25 cellular contexts compared by ENCODE assay signal in genomic region chr20:63023071-63023835, GRCh38. TPM values are rescaled to one million over a fixed set of nuclear protein-coding genes. Genes with fewer than 3 reads are reported as not detected.
DNase-seq lines count a peak whose midpoint lies in the region; ATAC-seq, FAIRE-seq and TF ChIP-seq lines count a peak whose summit lies in the region.
"Had no signal": no experiment of that assay in that cellular context is flagged by ENCODE, and none has a peak within 500 bp of the region (broad histone marks: within the 10 kb centered on the region; RNA-seq: fewer than 3 reads in every experiment).

No MANE protein-coding gene starts in this region.

- 38% methylated on average over 7 of the region's 28 CpGs; no CpG with 5 or more reads in 1 of the 2 experiments for WGBS in IMR-90 (ENCODE audit: extremely low coverage in 2 of 2, insufficient read length in 1 of 2), 2 experiments
- WGBS in small intestine, 3 donors = 63 to 74% (median 66%) methylated on average over 28 of the region's 28 CpGs

- no peaks in the 10 kb centered on the region for H3K9me1 ChIP-seq in IMR-90 (ENCODE audit: insufficient read depth, low read length)

- H3K18ac ChIP-seq in IMR-90 (ENCODE audit: low read depth, low read length) = no peak overlapping the region

- H2BK15ac ChIP-seq in IMR-90 (ENCODE audit: low read depth, low read length) = no peak overlapping the region

- H3K27ac Mint-ChIP-seq in activated CD4-positive, alpha-beta T cell treated with anti-CD3 and anti-CD28 coated beads for 36 hours = no peak overlapping the region
- H3K27ac Mint-ChIP-seq: HFFc6 had no signal

- CTCF ChIA-PET in activated CD4-positive, alpha-beta T cell treated with anti-CD3 and anti-CD28 coated beads for 36 hours (lab: Charles Lee) = no interaction called here
- CTCF ChIA-PET in IMR-90 (lab: Yijun Ruan, JAX) = no interaction called here

- BruUV-seq in IMR-90 (replicated peaks; lab: Mats Ljungman, UMichigan) = no TSS peak

- no peak for FAIRE-seq in small intestine (lab: Jason Lieb, UNC)
- FAIRE-seq: GM12891, GM18507 had no signal

- H2AK5ac ChIP-seq in IMR-90 (ENCODE audit: low read depth, low read length) = no peak overlapping the region

- H3K4me3 Mint-ChIP-seq in activated CD4-positive, alpha-beta T cell treated with anti-CD3 and anti-CD28 coated beads for 36 hours = no peak overlapping the region
- H3K4me3 Mint-ChIP-seq: HFFc6 had no signal

- H3K36me3 Mint-ChIP-seq in activated CD4-positive, alpha-beta T cell treated with anti-CD3 and anti-CD28 coated beads for 36 hours (ENCODE audit: low read depth) = no peaks in the 10 kb centered on the region

- no peak overlapping the region for H3K4me2 ChIP-seq in IMR-90 (ENCODE audit: low read depth, low read length)
- H3K4me2 ChIP-seq: KMS-11 had no signal

- no peak for TF ChIP-seq RAD21 in IMR-90 (IDR thresholded peaks at IDR 0.05; ENCODE audit: low read length)

- H3K9me3 ChIP-seq in IMR-90 (ENCODE audit: control insufficient read depth, insufficient read depth, low read length) (peaks cover 6% of the 10 kb centered on the region), lower lobe of right lung (no peaks in the 10 kb centered on the region), small intestine (ENCODE audit: control insufficient read depth, low read depth) (no peaks in the 10 kb centered on the region)

- H3K4ac ChIP-seq in IMR-90 (ENCODE audit: low read depth, low read length) = no peak overlapping the region

- no peak overlapping the region for H4K5ac ChIP-seq in IMR-90 (ENCODE audit: low read depth, low read length)

- no peak overlapping the region for H3K14ac ChIP-seq in IMR-90 (replicated peaks; ENCODE audit: low read depth, low read length)

- no peak overlapping the region for H3K9ac ChIP-seq in IMR-90 (ENCODE audit: low read depth, low read length)
- H3K9ac ChIP-seq: KMS-11 had no signal

- DNase-seq in activated CD4-positive, alpha-beta T cell treated with anti-CD3 and anti-CD28 coated beads for 36 hours = peak; percentile 3
- DNase-seq in activated CD4-positive, alpha-beta T cell treated with anti-CD3 and anti-CD28 coated beads for 4 hours = no peak
- DNase-seq in 8988T (peak; percentile 27), IMR-90 (no peak), lower lobe of right lung (peak; percentile 41), NCI-H526 treated with DMSO at 0.1 percent for 48 hours (lab: John Stamatoyannopoulos, UW) (no peak), small intestine (no peak), DMS153 (lab: John Stamatoyannopoulos, UW) (no peak)
- DNase-seq: GF-D8, GOT3, HFFc6, NCI-H1048, NCI-H1436 treated with DMSO at 0.1 percent for 48 hours, NCI-H2029 treated with DMSO at 0.1 percent for 48 hours, NCI-H2171 treated with DMSO at 0.1 percent for 48 hours, NCI-H446 treated with DMSO at 0.1 percent for 48 hours, NCI-H748 treated with DMSO at 0.1 percent for 48 hours, RPMI8226 had no signal

- peaks cover 6% of the 10 kb centered on the region for H3K4me1 Mint-ChIP-seq in activated CD4-positive, alpha-beta T cell treated with anti-CD3 and anti-CD28 coated beads for 36 hours

- H4K8ac ChIP-seq in IMR-90 (ENCODE audit: low read depth in 2 of 2, low read length in 2 of 2) = no peak overlapping the region

- no peak overlapping the region for H3K23ac ChIP-seq in IMR-90 (ENCODE audit: low read depth, low read length)

- no peak overlapping the region for H2AK9ac ChIP-seq in IMR-90 (replicated peaks; ENCODE audit: low read depth, low read length, poor library complexity)

- H3K9me3 Mint-ChIP-seq in activated CD4-positive, alpha-beta T cell treated with anti-CD3 and anti-CD28 coated beads for 36 hours (ENCODE audit: low read depth) = no peaks in the 10 kb centered on the region

- H4K20me1 ChIP-seq in IMR-90 (ENCODE audit: insufficient read depth, low read length) = no peaks in the 10 kb centered on the region; the same call in 1 of the 2 replicates

- H2BK5ac ChIP-seq in IMR-90 (ENCODE audit: low read depth, low read length, poor library complexity, severe bottlenecking) = no peak overlapping the region

- ATAC-seq in activated CD4-positive, alpha-beta T cell treated with anti-CD3 and anti-CD28 coated beads for 36 hours = no peak
- ATAC-seq in IMR-90 (ENCODE audit: low read depth) (no peak), lower lobe of right lung (no peak)

- H3K56ac ChIP-seq in IMR-90 (ENCODE audit: extremely low read depth, insufficient read depth, low read length) = no peak overlapping the region

- no peaks in the 10 kb centered on the region for H3K4me1 ChIP-seq in IMR-90 (ENCODE audit: control insufficient read depth, insufficient read depth, low read length)
- peaks cover 8% of the 10 kb centered on the region for H3K4me1 ChIP-seq in lower lobe of right lung
- H3K4me1 ChIP-seq in small intestine (ENCODE audit: control insufficient read depth in 2 of 2, insufficient read depth in 1 of 2, low read depth in 1 of 2, low read length in 1 of 2) = no peaks in the 10 kb centered on the region

- no peak overlapping the region for H4K91ac ChIP-seq in IMR-90 (ENCODE audit: insufficient read depth, low read depth, low read length)

- no peaks in the 10 kb centered on the region for H3K79me1 ChIP-seq in IMR-90 (ENCODE audit: low read depth in 1 of 2, low read length in 2 of 2)

- peaks cover 16% of the 10 kb centered on the region for H3K27me3 Mint-ChIP-seq in activated CD4-positive, alpha-beta T cell treated with anti-CD3 and anti-CD28 coated beads for 36 hours

- no peak overlapping the region for H3K27ac ChIP-seq in IMR-90 (ENCODE audit: insufficient read depth, low read length)
- no peak overlapping the region for H3K27ac ChIP-seq in lower lobe of right lung
- no peak overlapping the region for H3K27ac ChIP-seq in small intestine (ENCODE audit: low read depth in 1 of 2, low read length in 1 of 2)
- H3K27ac ChIP-seq: 22Rv1, KMS-11 had no signal

- in situ Hi-C loops in IMR-90 (cut with MboI; ENCODE audit: low sequenced_read_pairs) = loop anchor here (25.0 kb wide), 1 partner anchor 336 kb away; no protein-coding TSS in a partner anchor

- POLR2A ChIA-PET in activated CD4-positive, alpha-beta T cell treated with anti-CD3 and anti-CD28 coated beads for 36 hours (lab: Charles Lee) = no interaction called here
- POLR2A ChIA-PET in IMR-90 (lab: Charles Lee; ENCODE audit: unreplicated experiment) = no interaction called here

- peak overlapping the region; percentile 21 for H2AFZ ChIP-seq in IMR-90 (replicated peaks; ENCODE audit: low read length, poor library complexity)

- H3K36me3 ChIP-seq in IMR-90 (ENCODE audit: control insufficient read depth, insufficient read depth, low read length) (no peaks in the 10 kb centered on the region), lower lobe of right lung (no peaks in the 10 kb centered on the region), small intestine (ENCODE audit: control insufficient read depth in 2 of 2, insufficient read depth in 2 of 2, low read length in 2 of 2) (no peaks in the 10 kb centered on the region)

- H2BK20ac ChIP-seq in IMR-90 (ENCODE audit: low read depth, low read length) = no peak overlapping the region

- no peak overlapping the region for H2BK120ac ChIP-seq in IMR-90 (ENCODE audit: low read depth, low read length)

- intact Hi-C loops in activated CD4-positive, alpha-beta T cell treated with anti-CD3 and anti-CD28 coated beads for 36 hours (cut with DNase I, micrococcal nuclease) = no loop called here
- intact Hi-C loops in IMR-90 (cut with micrococcal nuclease) = no loop called here
- intact Hi-C loops in lower lobe of right lung (cut with DNase I) = no loop called here

- H3K27me3 ChIP-seq in IMR-90 (ENCODE audit: control insufficient read depth, insufficient read depth, low read length) (peaks cover 83% of the 10 kb centered on the region), lower lobe of right lung (ENCODE audit: low read depth) (peaks cover 85% of the 10 kb centered on the region), small intestine (ENCODE audit: control insufficient read depth in 2 of 2, insufficient read depth in 2 of 2, low read length in 2 of 2) (peaks cover 0 to 36% of the 10 kb centered on the region in 2 donors)

- dilution Hi-C loops in IMR-90 (cut with HindIII; ENCODE audit: low sequenced_read_pairs, unreplicated experiment) = no loop called here

- H3K4me3 ChIP-seq in IMR-90 (ENCODE audit: insufficient read depth, low read depth, low read length) = no peak overlapping the region
- no peak overlapping the region for H3K4me3 ChIP-seq in lower lobe of right lung
- H3K4me3 ChIP-seq in small intestine (ENCODE audit: low read depth in 1 of 2, low read length in 2 of 2) = no peak overlapping the region

- no peak for TF ChIP-seq POLR2A in IMR-90 (IDR thresholded peaks at IDR 0.05; ENCODE audit: low read depth, low read length)

- TF ChIP-seq CTCF in IMR-90 (conservative IDR thresholded peaks at IDR 0.05; ENCODE audit: low read depth, low read length) = no peak
- TF ChIP-seq CTCF in lower lobe of right lung (IDR thresholded peaks at IDR 0.05) = no peak

TF ChIP-seq in IMR-90, 13 proteins besides CTCF, POLR2A, EP300 and RAD21 (continues in another document):
- TF ChIP-seq NFE2L2 (IDR thresholded peaks at IDR 0.05; ENCODE audit: low read depth, low read length) = no peak
- TF ChIP-seq USF2 (IDR thresholded peaks at IDR 0.05; ENCODE audit: low read depth, low read length) = no peak
- TF ChIP-seq ELK1 (IDR thresholded peaks at IDR 0.05; ENCODE audit: borderline replicate concordance, low read depth, low read length) = no peak
- no peak for TF ChIP-seq CHD1 (IDR thresholded peaks at IDR 0.05; ENCODE audit: low read depth, low read length)
- TF ChIP-seq MAFK (IDR thresholded peaks at IDR 0.05; ENCODE audit: low read depth, low read length) = no peak

RNA-seq across cellular contexts. Expression of gene BHLHE23, which starts 16.5 kb away (rescaled TPM):
- total RNA-seq in activated CD4-positive, alpha-beta T cell treated with anti-CD3 and anti-CD28 coated beads for 36 hours = not detected
- not detected in 2 replicates for total RNA-seq in IMR-90 (2012; rRNA removed)
- polyA plus RNA-seq in IMR-90 (2012; rRNA removed) = not detected in 2 replicates
- not detected in 2 replicates for polyA plus RNA-seq in IMR-90 (2012; cell fraction: cytosol; rRNA removed)
- polyA plus RNA-seq in IMR-90 (2012; cell fraction: nucleus; rRNA removed; ENCODE audit: low replicate concordance) = not detected in 2 replicates
- total RNA-seq in lower lobe of right lung = not detected
- polyA plus RNA-seq in small intestine = not detected
- total RNA-seq: Daoy, HFFc6, M059J had no signal
- polyA plus RNA-seq: BJ had no signal

Comparison
In these comparisons a context has a peak if more than half of its experiments do, and no peak if none do; other contexts are left out.
1. DNase-seq: peak in activated CD4-positive, alpha-beta T cell treated with anti-CD3 and anti-CD28 coated beads for 36 hours (single experiment), 8988T (single experiment) and lower lobe of right lung (single experiment); none in activated CD4-positive, alpha-beta T cell treated with anti-CD3 and anti-CD28 coated beads for 4 hours (0 of 2), IMR-90 (single experiment), NCI-H526 treated with DMSO at 0.1 percent for 48 hours (single experiment), small intestine (single experiment) and DMS153 (single experiment).